26 cellular contexts compared by ENCODE assay signal in the genomic region with DNA sequence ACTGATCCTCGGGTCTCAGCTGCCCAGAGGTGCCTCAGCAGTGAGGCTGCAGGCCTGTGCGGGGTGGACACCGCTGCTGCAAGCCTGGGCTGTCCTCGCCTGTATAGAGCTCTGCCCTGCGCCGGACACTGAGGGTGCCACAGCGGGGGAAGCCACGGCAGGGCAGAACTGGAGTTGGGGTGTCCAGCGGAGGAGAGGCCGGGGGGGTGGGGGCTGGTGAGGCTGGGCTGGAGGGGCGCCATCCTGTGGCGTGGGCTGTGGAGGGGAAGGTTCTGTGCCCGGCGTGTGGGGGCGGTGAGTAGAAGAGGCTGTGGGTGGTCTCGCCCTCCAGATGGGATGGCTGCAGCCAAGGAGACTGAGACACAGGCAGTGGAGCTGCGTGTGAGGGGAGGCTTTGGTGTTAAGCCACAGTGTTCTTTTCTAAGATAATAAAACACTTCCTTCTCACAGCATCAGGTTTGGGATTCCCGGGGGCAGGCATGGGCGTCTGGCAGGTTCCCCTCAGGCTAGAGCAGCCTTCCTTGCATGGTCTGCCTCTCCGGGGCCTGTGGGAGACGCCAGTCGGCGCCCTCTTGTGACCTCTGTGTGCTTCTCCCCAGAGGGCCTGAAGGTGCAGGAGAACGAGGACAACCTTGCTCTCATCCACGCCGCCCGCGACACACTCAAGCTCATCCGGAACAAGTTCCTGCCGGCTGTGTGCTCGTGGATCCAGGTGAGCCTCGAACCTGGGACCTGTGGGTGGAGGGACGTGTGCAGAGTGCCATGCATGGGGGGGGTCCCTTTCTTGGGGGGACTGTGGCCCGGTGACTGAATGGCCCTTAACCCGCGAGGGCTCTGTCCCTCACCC. TPM values are rescaled to one million over a fixed set of nuclear protein-coding genes. Genes with fewer than 3 reads are reported as not detected.
"Had no signal": no experiment of that assay in that cellular context is flagged by ENCODE, and none has a peak within 500 bp of the region (broad histone marks: within the 10 kb centered on the region; RNA-seq: fewer than 3 reads in every experiment).

No MANE protein-coding gene starts in this region.

- H3K27me3 ChIP-seq: brain microvascular endothelial cell, dorsolateral prefrontal cortex, foreskin keratinocyte, hepatocyte, neural progenitor cell, right lobe of liver, suprapubic skin had no signal

- H3K4me1 ChIP-seq: foreskin keratinocyte, neural progenitor cell, prostate gland, right lobe of liver had no signal

- DNase-seq: activated CD4-positive, alpha-beta T cell treated with anti-CD3 and anti-CD28 coated beads, Interleukin-2, amount 10 ng/mL, durations not matched to agents 24 days and 14 days; activated CD8-positive, alpha-beta memory T cell treated with anti-CD3 and anti-CD28 coated beads, Interleukin-2, amount 50 U/mL, for 4 hours; activated naive CD4-positive, alpha-beta T cell treated with anti-CD3 and anti-CD28 coated beads, Interleukin-2, amount 10 ng/mL, durations not matched to agents 7 days and 5 days; activated T-cell treated with anti-CD3 and anti-CD28 coated beads, Interleukin-2, amount 50 U/mL, for 4 hours; aorta; brain microvascular endothelial cell; central memory CD4-positive, alpha-beta T cell; foreskin keratinocyte; left ventricle myocardium superior; naive B cell; right lobe of liver; small intestine; stimulated activated CD4-positive, alpha-beta T cell treated with anti-CD3 and anti-CD28 coated beads, Interleukin-15, amount 100 ng/mL, for 24 hours; stimulated activated CD4-positive, alpha-beta T cell treated with anti-CD3 and anti-CD28 coated beads, Interleukin-2, amount 100 ng/mL, for 48 hours; stimulated activated naive CD8-positive, alpha-beta T cell treated with anti-CD3 and anti-CD28 coated beads, Interleukin-15, amount 100 ng/mL, for 72 hours; T-cell; trophoblast cell had no signal

- H3K9me3 ChIP-seq: prostate gland, right lobe of liver, suprapubic skin had no signal

- ATAC-seq: activated T-cell treated with anti-CD3 and anti-CD28 coated beads, Interleukin-2, amount 50 U/mL, for 4 hours; foreskin keratinocyte; left ventricle myocardium superior; right lobe of liver; stimulated activated naive CD8-positive, alpha-beta T cell treated with anti-CD3 and anti-CD28 coated beads, Interleukin-15, amount 100 ng/mL, for 72 hours; T-cell had no signal

- H3K27ac ChIP-seq: brain microvascular endothelial cell, dorsolateral prefrontal cortex, foreskin keratinocyte, hepatocyte, neural progenitor cell, prostate gland, right lobe of liver, suprapubic skin had no signal

- H3K36me3 ChIP-seq: neural progenitor cell had no signal

- H3K4me3 ChIP-seq: dorsolateral prefrontal cortex, hepatocyte, neural progenitor cell, prostate gland, right lobe of liver, suprapubic skin had no signal

RNA-seq across cellular contexts. Expression of a gene that starts 51.9 kb away (rescaled TPM):
- total RNA-seq: activated CD4-positive, alpha-beta T cell treated with anti-CD3 and anti-CD28 coated beads, Interleukin-2, amount 10 ng/mL, durations not matched to agents 24 days and 14 days; activated T-cell treated with anti-CD3 and anti-CD28 coated beads, Interleukin-2, amount 50 U/mL, for 4 hours; aorta; dorsolateral prefrontal cortex; epithelial cell of proximal tubule; fibroblast of lung; foreskin keratinocyte; hepatocyte; left ventricle myocardium superior; mononuclear cell; osteocyte; prostate gland; right lobe of liver; suprapubic skin; T-cell had no signal
